35 cellular contexts compared by ENCODE assay signal in the genomic region with DNA sequence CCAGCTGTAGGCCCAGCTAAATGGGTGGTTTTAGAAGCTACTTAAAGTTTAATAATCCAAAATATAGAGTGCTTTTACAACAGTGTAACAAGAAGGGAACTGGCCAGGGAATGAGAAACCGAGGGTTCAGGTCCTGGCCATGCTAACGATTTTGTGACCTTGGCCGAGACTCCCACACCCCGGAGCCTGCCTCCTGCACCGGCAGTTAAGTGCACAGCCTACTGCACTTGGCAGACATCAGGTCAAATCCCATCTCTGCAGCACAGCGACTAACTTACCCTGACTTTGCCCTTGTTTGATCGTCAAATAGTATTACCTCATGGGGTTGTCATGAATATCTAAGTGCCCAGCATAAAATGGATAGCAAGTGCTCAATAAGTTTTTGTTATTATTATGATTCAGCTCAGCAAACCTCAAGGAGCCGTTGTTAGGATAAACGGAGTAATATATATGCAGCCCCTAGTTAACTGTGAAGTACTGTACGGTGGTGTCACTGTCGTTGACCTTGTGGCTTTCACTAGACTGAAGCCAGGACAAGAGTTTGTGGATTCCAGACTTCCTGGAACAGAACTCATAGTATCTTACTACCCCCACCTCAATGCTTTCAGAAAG. TPM values are rescaled to one million over a fixed set of nuclear protein-coding genes. Genes with fewer than 3 reads are reported as not detected.
A peak's percentile ranks its signal among the peaks of the same experiment; 100 is the strongest.
DNase-seq lines count a peak whose midpoint lies in the region; ATAC-seq and TF ChIP-seq lines count a peak whose summit lies in the region.
"Had no signal": no experiment of that assay in that cellular context is flagged by ENCODE, and none has a peak within 500 bp of the region (broad histone marks: within the 10 kb centered on the region; RNA-seq: fewer than 3 reads in every experiment).

No MANE protein-coding gene starts in this region.

- H3K36me3 Mint-ChIP-seq in mesothelial cell of epicardium, result no peaks in the 10 kb centered on the region
- H3K36me3 Mint-ChIP-seq: activated CD8-positive, alpha-beta memory T cell treated with anti-CD3 and anti-CD28 coated beads, Interleukin-2, amount 10 ng/mL, durations not matched to agents 7 days and 5 days; activated naive CD8-positive, alpha-beta T cell treated with anti-CD3 and anti-CD28 coated beads, Interleukin-2, amount 10 ng/mL, durations not matched to agents 7 days and 5 days; IgD-negative memory B cell; memory B cell; WTC11 had no signal

- no peak overlapping the region for H3K4me3 Mint-ChIP-seq in mesothelial cell of epicardium
- H3K4me3 Mint-ChIP-seq: activated CD8-positive, alpha-beta memory T cell treated with anti-CD3 and anti-CD28 coated beads, Interleukin-2, amount 10 ng/mL, durations not matched to agents 7 days and 5 days; activated naive CD8-positive, alpha-beta T cell treated with anti-CD3 and anti-CD28 coated beads, Interleukin-2, amount 10 ng/mL, durations not matched to agents 7 days and 5 days; activated T-cell treated with anti-CD3 and anti-CD28 coated beads, Interleukin-2, amount 50 U/mL, for 4 hours; dendritic cell treated with granulocyte-macrophage colony-stimulating factor and Interleukin-4, amounts not matched to agents 40 ng/mL and 50 ng/mL, for 4 days; endodermal cell; IgD-negative memory B cell; memory B cell; neural crest cell; WTC11 had no signal

- peaks cover 44% of the 10 kb centered on the region for H3K4me1 Mint-ChIP-seq in mesothelial cell of epicardium
- H3K4me1 Mint-ChIP-seq: activated CD8-positive, alpha-beta memory T cell treated with anti-CD3 and anti-CD28 coated beads, Interleukin-2, amount 10 ng/mL, durations not matched to agents 7 days and 5 days; activated naive CD8-positive, alpha-beta T cell treated with anti-CD3 and anti-CD28 coated beads, Interleukin-2, amount 10 ng/mL, durations not matched to agents 7 days and 5 days; IgD-negative memory B cell; memory B cell had no signal

- TF ChIP-seq CTCF in mesothelial cell of epicardium (IDR thresholded peaks at IDR 0.05; ENCODE audit: unreplicated experiment), result no peak

- H3K27ac Mint-ChIP-seq in mesothelial cell of epicardium, result peak overlapping the region; percentile 34
- H3K27ac Mint-ChIP-seq: activated CD8-positive, alpha-beta memory T cell treated with anti-CD3 and anti-CD28 coated beads, Interleukin-2, amount 10 ng/mL, durations not matched to agents 7 days and 5 days; activated naive CD8-positive, alpha-beta T cell treated with anti-CD3 and anti-CD28 coated beads, Interleukin-2, amount 10 ng/mL, durations not matched to agents 7 days and 5 days; dendritic cell treated with granulocyte-macrophage colony-stimulating factor and Interleukin-4, amounts not matched to agents 40 ng/mL and 50 ng/mL, for 4 days; endodermal cell; IgD-negative memory B cell; memory B cell; WTC11 had no signal

- no peaks in the 10 kb centered on the region for H3K27me3 Mint-ChIP-seq in mesothelial cell of epicardium (ENCODE audit: low read depth)

- intact Hi-C loops in left ventricle myocardium superior (cut with micrococcal nuclease), result no loop called here

- ATAC-seq in left ventricle myocardium superior (peak; percentile 17), HG03460 (IDR thresholded peaks at IDR 0.05; ENCODE audit: unreplicated experiment) (no peak)
- ATAC-seq: activated CD8-positive, alpha-beta memory T cell treated with anti-CD3 and anti-CD28 coated beads, Interleukin-2, amount 10 ng/mL, durations not matched to agents 7 days and 5 days; activated T-cell treated with anti-CD3 and anti-CD28 coated beads, Interleukin-2, amount 50 U/mL, for 4 hours; esophagus mucosa; Panc1; WTC11 had no signal

- DNase-seq in EH (ENCODE audit: low read depth), result peak; percentile 23
- peak; percentile 34 for DNase-seq in RPMI7951 (ENCODE audit: low read depth)
- no peak for DNase-seq in left ventricle myocardium superior
- DNase-seq in mesothelial cell of epicardium (ENCODE audit: low spot score in 2 of 2, unreplicated experiment in 2 of 2), result no peak
- no peak for DNase-seq in NCI-H446 (lab: John Stamatoyannopoulos, UW)
- DNase-seq in CD1c-positive myeloid dendritic cell (ENCODE audit: extremely low spot score), result no peak
- DNase-seq: ACHN; activated CD4-positive, alpha-beta T cell treated with anti-CD3 and anti-CD28 coated beads, Interleukin-2, amount 50 U/mL, for 4 hours; activated CD8-positive, alpha-beta memory T cell treated with anti-CD3 and anti-CD28 coated beads, Interleukin-2, amount 10 ng/mL, durations not matched to agents 7 days and 5 days; activated gamma-delta T cell treated with Interleukin-2 at 50 U/mL for 16 hours; activated naive CD8-positive, alpha-beta T cell treated with anti-CD3 and anti-CD28 coated beads, Interleukin-2, amount 10 ng/mL, durations not matched to agents 7 days and 5 days; activated T-cell treated with anti-CD3 and anti-CD28 coated beads, Interleukin-2, amount 50 U/mL, for 4 hours; aorta; BE2C; DMS153; GF-D8; head of caudate nucleus; NCI-H146; NCI-H2107; NCI-H748 treated with DMSO at 0.1 percent for 48 hours; SJCRH30; stimulated activated CD4-positive, alpha-beta T cell treated with anti-CD3 and anti-CD28 coated beads, Interleukin-4, amount 100 ng/mL, for 1 hour; stomach; thyroid gland had no signal

- H3K9me3 Mint-ChIP-seq in mesothelial cell of epicardium, result no peaks in the 10 kb centered on the region
- H3K9me3 Mint-ChIP-seq: activated naive CD8-positive, alpha-beta T cell treated with anti-CD3 and anti-CD28 coated beads, Interleukin-2, amount 10 ng/mL, durations not matched to agents 7 days and 5 days; activated T-cell treated with anti-CD3 and anti-CD28 coated beads, Interleukin-2, amount 50 U/mL, for 4 hours; dendritic cell treated with granulocyte-macrophage colony-stimulating factor and Interleukin-4, amounts not matched to agents 40 ng/mL and 50 ng/mL, for 4 days; endodermal cell; IgD-negative memory B cell; memory B cell; neural crest cell; WTC11 had no signal

RNA-seq across cellular contexts. Expression of a gene that starts 35.5 kb away (rescaled TPM):
- not detected in 2 replicates for total RNA-seq in RPMI7951 (2014; rRNA removed; shearing (Covaris generic))
- total RNA-seq in left ventricle myocardium superior (not detected), mesothelial cell of epicardium (not detected in 3 replicates)
- total RNA-seq: activated CD8-positive, alpha-beta memory T cell treated with anti-CD3 and anti-CD28 coated beads, Interleukin-2, amount 10 ng/mL, durations not matched to agents 7 days and 5 days; activated naive CD8-positive, alpha-beta T cell treated with anti-CD3 and anti-CD28 coated beads, Interleukin-2, amount 10 ng/mL, durations not matched to agents 7 days and 5 days; activated T-cell treated with anti-CD3 and anti-CD28 coated beads, Interleukin-2, amount 50 U/mL, for 4 hours; aorta; endodermal cell; esophagus mucosa; fibroblast of villous mesenchyme; neural crest cell; sciatic nerve; SJCRH30; stomach; WTC11 had no signal

Comparison
In these comparisons a context has a peak if more than half of its experiments do, and no peak if none do; other contexts are left out.
1. DNase-seq: peak in EH (single experiment) and RPMI7951 (single experiment); none in left ventricle myocardium superior (single experiment), mesothelial cell of epicardium (0 of 2), NCI-H446 (0 of 2) and CD1c-positive myeloid dendritic cell (single experiment).